ENCODE assay signal across 7 cellular contexts in the genomic region with DNA sequence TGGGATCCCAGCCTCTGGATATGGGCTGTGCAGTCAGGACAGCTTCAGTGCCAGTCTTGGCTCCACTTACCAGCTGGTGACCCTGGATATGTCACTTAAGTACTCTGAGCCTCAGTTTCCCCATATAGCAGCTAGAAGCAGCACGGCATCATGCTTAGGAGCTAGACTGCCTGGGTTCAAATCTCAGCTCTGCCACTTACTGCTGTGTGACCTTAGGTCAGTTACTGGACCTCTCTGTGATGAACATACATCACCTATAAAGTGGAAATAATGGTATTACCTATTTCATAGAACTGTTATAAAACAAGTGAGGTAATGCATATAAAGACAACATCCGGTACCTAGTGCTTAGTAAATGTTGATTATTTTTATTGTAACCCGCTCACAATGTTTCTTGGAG.
"Had no signal": no experiment of that assay in that cellular context is flagged by ENCODE, and none has a peak within 500 bp of the region (broad histone marks: within the 10 kb centered on the region; RNA-seq: fewer than 3 reads in every experiment).

No MANE protein-coding gene starts in this region.

- ATAC-seq: HepG2 had no signal

- H3K4me1 Mint-ChIP-seq: IgD-negative memory B cell had no signal

- DNase-seq: IMR-90, KBM-7, KG1 had no signal

- H3K27ac Mint-ChIP-seq: IgD-negative memory B cell had no signal

- H3K4me3 Mint-ChIP-seq: IgD-negative memory B cell had no signal

- H3K36me3 Mint-ChIP-seq: IgD-negative memory B cell had no signal

- H3K27ac ChIP-seq: HL-60 had no signal

- FAIRE-seq: HepG2, HTR-8/SVneo had no signal
